In genomic region chr20:58659841-58660240, GRCh38 we compare ENCODE assay signal across 12 cellular contexts. TPM values are rescaled to one million over a fixed set of nuclear protein-coding genes. Genes with fewer than 3 reads are reported as not detected.
DNase-seq lines count a peak whose midpoint lies in the region; ATAC-seq and TF ChIP-seq lines count a peak whose summit lies in the region.
"Had no signal": no experiment of that assay in that cellular context is flagged by ENCODE, and none has a peak within 500 bp of the region (broad histone marks: within the 10 kb centered on the region; RNA-seq: fewer than 3 reads in every experiment).

No MANE protein-coding gene starts in this region.

- no peaks in the 10 kb centered on the region for H3K9me3 Mint-ChIP-seq in T-helper 1 cell treated with Interleukin-12 subunit alpha and Interleukin-12 subunit beta and Interleukin-4 antibody, amounts not matched to agents 30 μg/mL and 1 μg/mL, for 36 hours
- H3K9me3 Mint-ChIP-seq in stimulated activated memory B cell treated with anti-CD40 and anti-IgM and Interleukin-4, amounts not matched to agents 10 μg/mL and 1 μg/mL and 100 μg/mL, for 72 hours, result no peaks in the 10 kb centered on the region

- H3K27ac Mint-ChIP-seq in T-helper 1 cell treated with Interleukin-12 subunit alpha and Interleukin-12 subunit beta and Interleukin-4 antibody, amounts not matched to agents 30 μg/mL and 1 μg/mL, for 36 hours, result peak overlapping the region; percentile 90
- H3K27ac Mint-ChIP-seq in stimulated activated memory B cell treated with anti-CD40 and anti-IgM and Interleukin-4, amounts not matched to agents 10 μg/mL and 1 μg/mL and 100 μg/mL, for 72 hours, result no peak overlapping the region

- peak overlapping the region in 1 of 11 experiments; percentile 52; a peak in 2 of 22 replicates for H3K9ac ChIP-seq in BLaER1 treated with 17β-estradiol and CSF1 and Interleukin-3, amounts not matched to agents 10 nM and 100 nM

- H3K36me3 Mint-ChIP-seq in T-helper 1 cell treated with Interleukin-12 subunit alpha and Interleukin-12 subunit beta and Interleukin-4 antibody, amounts not matched to agents 30 μg/mL and 1 μg/mL, for 36 hours (ENCODE audit: low read depth), result peaks cover 34% of the 10 kb centered on the region
- H3K36me3 Mint-ChIP-seq in stimulated activated memory B cell treated with anti-CD40 and anti-IgM and Interleukin-4, amounts not matched to agents 10 μg/mL and 1 μg/mL and 100 μg/mL, for 72 hours, result peaks cover 47% of the 10 kb centered on the region

- no peak overlapping the region for H3K4me3 ChIP-seq in BLaER1 treated with 17β-estradiol and CSF1 and Interleukin-3, amounts not matched to agents 10 nM and 100 nM
- H3K4me3 ChIP-seq: dorsolateral prefrontal cortex, skin epidermis had no signal

- peak overlapping the region; percentile 80 for H3K4me3 Mint-ChIP-seq in T-helper 1 cell treated with Interleukin-12 subunit alpha and Interleukin-12 subunit beta and Interleukin-4 antibody, amounts not matched to agents 30 μg/mL and 1 μg/mL, for 36 hours
- no peak overlapping the region for H3K4me3 Mint-ChIP-seq in stimulated activated memory B cell treated with anti-CD40 and anti-IgM and Interleukin-4, amounts not matched to agents 10 μg/mL and 1 μg/mL and 100 μg/mL, for 72 hours

- H3K27me3 Mint-ChIP-seq in T-helper 1 cell treated with Interleukin-12 subunit alpha and Interleukin-12 subunit beta and Interleukin-4 antibody, amounts not matched to agents 30 μg/mL and 1 μg/mL, for 36 hours (ENCODE audit: low read depth), result no peaks in the 10 kb centered on the region
- H3K27me3 Mint-ChIP-seq in stimulated activated memory B cell treated with anti-CD40 and anti-IgM and Interleukin-4, amounts not matched to agents 10 μg/mL and 1 μg/mL and 100 μg/mL, for 72 hours, result no peaks in the 10 kb centered on the region

- no peaks in the 10 kb centered on the region for H3K9me3 ChIP-seq in BLaER1 treated with 17β-estradiol and CSF1 and Interleukin-3, amounts not matched to agents 10 nM and 100 nM (replicated peaks in 1 of 11)

- DNase-seq in COLO668 (lab: John Stamatoyannopoulos, UW; ENCODE audit: unreplicated experiment) (peak; percentile 34), foreskin keratinocyte (no peak), NOMO-1 treated with dmso at 0.1 percent for 144 hours (lab: John Stamatoyannopoulos, UW; ENCODE audit: unreplicated experiment) (no peak), HuH-7.5 (ENCODE audit: low spot score) (no peak)
- DNase-seq: DMS79 treated with DMSO at 0.1 percent for 48 hours, dorsolateral prefrontal cortex, T1000 had no signal

- peaks cover 27 to 67% (median 42%) of the 10 kb centered on the region in 10 experiments for H3K4me1 ChIP-seq in BLaER1 treated with 17β-estradiol and CSF1 and Interleukin-3, amounts not matched to agents 10 nM and 100 nM
- peaks cover 19% of the 10 kb centered on the region for H3K4me1 ChIP-seq in foreskin keratinocyte

- peaks cover 95 to 100% (median 100%) of the 10 kb centered on the region in 11 experiments for H4K20me1 ChIP-seq in BLaER1 treated with 17β-estradiol and CSF1 and Interleukin-3, amounts not matched to agents 10 nM and 100 nM

- H3K4me2 ChIP-seq in BLaER1 treated with 17β-estradiol and CSF1 and Interleukin-3, amounts not matched to agents 10 nM and 100 nM, result peak overlapping the region; percentile 16 to 58 (median 48); a peak in 15 of 22 replicates

- peak; percentile 50 for ATAC-seq in foreskin keratinocyte
- no peak for ATAC-seq in stimulated activated memory B cell treated with anti-CD40 and anti-IgM and Interleukin-4, amounts not matched to agents 10 μg/mL and 1 μg/mL and 100 μg/mL, for 72 hours
- no peak for ATAC-seq in HG03520 (IDR thresholded peaks at IDR 0.05; ENCODE audit: unreplicated experiment)

- H3K27me3 ChIP-seq in BLaER1 treated with 17β-estradiol and CSF1 and Interleukin-3, amounts not matched to agents 10 nM and 100 nM, result no peaks in the 10 kb centered on the region
- no peaks in the 10 kb centered on the region for H3K27me3 ChIP-seq in foreskin keratinocyte
- H3K27me3 ChIP-seq: dorsolateral prefrontal cortex had no signal

- peaks cover 38 to 83% (median 63%) of the 10 kb centered on the region in 11 experiments for H3K36me3 ChIP-seq in BLaER1 treated with 17β-estradiol and CSF1 and Interleukin-3, amounts not matched to agents 10 nM and 100 nM

- no peak overlapping the region for H3K27ac ChIP-seq in BLaER1 treated with 17β-estradiol and CSF1 and Interleukin-3, amounts not matched to agents 10 nM and 100 nM
- H3K27ac ChIP-seq in foreskin keratinocyte, result peak overlapping the region; percentile 20

- no peak for TF ChIP-seq CTCF in foreskin keratinocyte (conservative IDR thresholded peaks at IDR 0.05)

- H3K4me1 Mint-ChIP-seq in T-helper 1 cell treated with Interleukin-12 subunit alpha and Interleukin-12 subunit beta and Interleukin-4 antibody, amounts not matched to agents 30 μg/mL and 1 μg/mL, for 36 hours (ENCODE audit: low read depth), result peaks cover 71% of the 10 kb centered on the region
- peaks cover 17% of the 10 kb centered on the region for H3K4me1 Mint-ChIP-seq in stimulated activated memory B cell treated with anti-CD40 and anti-IgM and Interleukin-4, amounts not matched to agents 10 μg/mL and 1 μg/mL and 100 μg/mL, for 72 hours

RNA-seq across cellular contexts. Expression of gene STX16, which starts 8.8 kb away (rescaled TPM):
- 38.2 and 40.9 TPM in 2 replicates for total RNA-seq in foreskin keratinocyte
- polyA plus RNA-seq in foreskin keratinocyte, result 19.0 and 20.8 TPM in 2 replicates

RNA-seq across cellular contexts. Expression of gene NPEPL1, which starts 32.8 kb away (rescaled TPM):
- total RNA-seq in foreskin keratinocyte, result 10.7 and 11.8 TPM in 2 replicates
- 12.1 and 15.8 TPM in 2 replicates for polyA plus RNA-seq in foreskin keratinocyte
